12 cellular contexts compared by ENCODE assay signal in the genomic region with DNA sequence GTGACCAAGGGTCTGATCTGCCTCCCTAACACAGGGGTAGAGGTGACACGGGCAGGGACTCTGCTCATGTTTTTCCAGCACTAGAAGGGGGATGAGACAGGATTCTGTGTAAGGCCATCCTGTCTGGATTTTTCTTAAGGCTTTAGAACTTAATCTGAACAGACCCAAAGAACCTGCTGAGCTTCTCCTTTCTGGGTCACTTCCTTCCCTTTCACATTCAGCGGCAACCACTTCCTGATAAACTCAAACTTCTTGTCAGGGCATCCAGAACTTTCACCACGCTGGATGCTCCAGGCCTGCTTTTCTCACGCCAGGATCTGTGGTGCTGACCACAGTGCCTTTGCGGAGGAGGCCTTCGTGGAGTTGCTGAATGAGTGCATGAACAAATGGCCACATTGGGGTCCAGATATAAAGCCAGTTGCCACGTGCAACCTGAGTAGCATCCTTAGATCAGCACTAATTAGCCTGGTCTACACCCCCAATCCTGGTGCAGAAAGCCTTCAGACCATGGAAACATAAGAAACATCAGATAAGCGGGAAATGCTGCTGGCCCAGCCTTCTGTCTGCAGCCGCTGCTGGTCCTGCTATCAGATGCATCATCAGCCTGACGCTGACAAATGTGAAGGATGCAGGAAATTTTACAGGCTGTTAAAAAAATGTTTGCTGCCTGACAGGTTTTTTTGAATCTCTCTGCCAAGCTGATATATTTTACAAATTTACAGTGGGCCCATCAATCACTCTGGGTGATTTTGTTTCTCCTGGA.
A peak's percentile ranks its signal among the peaks of the same experiment; 100 is the strongest.
DNase-seq lines count a peak whose midpoint lies in the region; ATAC-seq and TF ChIP-seq lines count a peak whose summit lies in the region.
"Had no signal": no experiment of that assay in that cellular context is flagged by ENCODE, and none has a peak within 500 bp of the region (broad histone marks: within the 10 kb centered on the region; RNA-seq: fewer than 3 reads in every experiment).

No MANE protein-coding gene starts in this region.

- peaks cover 4% of the 10 kb centered on the region for H3K27me3 ChIP-seq in CD4-positive, alpha-beta memory T cell (ENCODE audit: insufficient read depth, low read length)
- H3K27me3 ChIP-seq in Loucy (ENCODE audit: insufficient read depth, low read length, poor library complexity, severe bottlenecking) (no peaks in the 10 kb centered on the region), osteoblast (ENCODE audit: insufficient read depth, low read length) (peaks cover 43% of the 10 kb centered on the region), colonic mucosa (no peaks in the 10 kb centered on the region)

- ATAC-seq in WTC11 = no peak

- H3K9me3 Mint-ChIP-seq in CD4-positive, alpha-beta memory T cell = no peaks in the 10 kb centered on the region
- no peaks in the 10 kb centered on the region for H3K9me3 Mint-ChIP-seq in WTC11
- H3K9me3 Mint-ChIP-seq: activated naive CD4-positive, alpha-beta T cell treated with anti-CD3 and anti-CD28 coated beads, Interleukin-2, amount 50 U/mL, for 72 hours; H9; stimulated activated naive B cell treated with anti-CD40 and anti-IgM and Interleukin-4, amounts not matched to agents 10 μg/mL and 1 μg/mL and 100 μg/mL, for 72 hours had no signal

- peak overlapping the region in 3 of 7 donors; percentile 41 to 64 (median 43) for H3K27ac Mint-ChIP-seq in CD4-positive, alpha-beta memory T cell
- H3K27ac Mint-ChIP-seq in WTC11 = no peak overlapping the region
- H3K27ac Mint-ChIP-seq: activated naive CD4-positive, alpha-beta T cell treated with anti-CD3 and anti-CD28 coated beads, Interleukin-2, amount 50 U/mL, for 72 hours; stimulated activated naive B cell treated with anti-CD40 and anti-IgM and Interleukin-4, amounts not matched to agents 10 μg/mL and 1 μg/mL and 100 μg/mL, for 72 hours had no signal

- no peaks in the 10 kb centered on the region for H3K9me2 ChIP-seq in Loucy (replicated peaks; ENCODE audit: low read depth, low read length)

- POLR2A ChIA-PET in CD4-positive, alpha-beta memory T cell (lab: Charles Lee; ENCODE audit: partially characterized antibody) = no interaction called here
- POLR2A ChIA-PET in WTC11 (lab: Charles Lee) = no interaction called here

- H3K9ac ChIP-seq in Loucy (ENCODE audit: low read depth, low read length, poor library complexity, severe bottlenecking) = no peak overlapping the region
- H3K9ac ChIP-seq in colonic mucosa (ENCODE audit: low read depth in 2 of 2, low read length in 2 of 2) = no peak overlapping the region

- H3K4me2 ChIP-seq in Loucy (ENCODE audit: low read depth, low read length, poor library complexity, severe bottlenecking) (peak overlapping the region; percentile 31), osteoblast (ENCODE audit: insufficient read depth, low read length) (no peak overlapping the region)

- H2AFZ ChIP-seq in Loucy (ENCODE audit: low read length) = no peak overlapping the region
- H2AFZ ChIP-seq in osteoblast (ENCODE audit: low read length) = no peak overlapping the region

- no peak overlapping the region for H3K27ac ChIP-seq in CD4-positive, alpha-beta memory T cell (ENCODE audit: low read depth, low read length)
- no peak overlapping the region for H3K27ac ChIP-seq in osteoblast (ENCODE audit: low read depth, low read length)
- no peak overlapping the region for H3K27ac ChIP-seq in colonic mucosa
- H3K27ac ChIP-seq: thoracic aorta had no signal

- TF ChIP-seq CTCF in Loucy (conservative IDR thresholded peaks at IDR 0.05; ENCODE audit: low read length) (no peak), osteoblast (IDR thresholded peaks at IDR 0.05; ENCODE audit: extremely low read depth, low read depth, low read length) (no peak), WTC11 (IDR thresholded peaks at IDR 0.05) (no peak), colonic mucosa (IDR thresholded peaks at IDR 0.05) (no peak)

- H3K4me3 ChIP-seq in CD4-positive, alpha-beta memory T cell (ENCODE audit: low read length in 2 of 2) = no peak overlapping the region
- H3K4me3 ChIP-seq in Loucy (ENCODE audit: low read length, poor library complexity, severe bottlenecking) (no peak overlapping the region), osteoblast (ENCODE audit: insufficient read depth, low read length) (no peak overlapping the region), colonic mucosa (no peak overlapping the region)
- H3K4me3 ChIP-seq: MG63, thoracic aorta had no signal

- DNase-seq in CD4-positive, alpha-beta memory T cell = peak in 1 of 5 donors; percentile 7
- DNase-seq in UCSD-AML1 (lab: John Stamatoyannopoulos, UW; ENCODE audit: unreplicated experiment) (peak; percentile 37), osteoblast (ENCODE audit: insufficient read length, low spot score, missing footprints) (peak; percentile 66), Ammon's horn (ENCODE audit: low spot score) (no peak), WTC11 (ENCODE audit: low spot score) (no peak), colonic mucosa (no peak)

- peaks cover 11 to 22% (median 18%) of the 10 kb centered on the region in 4 donors for H3K4me1 Mint-ChIP-seq in CD4-positive, alpha-beta memory T cell
- peaks cover 28% of the 10 kb centered on the region for H3K4me1 Mint-ChIP-seq in WTC11

- H3K79me2 ChIP-seq in Loucy (ENCODE audit: insufficient read depth, low read length) = no peaks in the 10 kb centered on the region
- no peaks in the 10 kb centered on the region for H3K79me2 ChIP-seq in osteoblast (ENCODE audit: insufficient read depth, low read length)

- H3K4me1 ChIP-seq in CD4-positive, alpha-beta memory T cell (ENCODE audit: insufficient read depth, low read length) = peaks cover 21% of the 10 kb centered on the region
- H3K4me1 ChIP-seq in Loucy (ENCODE audit: insufficient read depth, low read length, poor library complexity, severe bottlenecking) (peaks cover 10% of the 10 kb centered on the region), osteoblast (ENCODE audit: insufficient read depth, low read length) (no peaks in the 10 kb centered on the region), colonic mucosa (no peaks in the 10 kb centered on the region)

- H3K27me3 Mint-ChIP-seq in CD4-positive, alpha-beta memory T cell = peaks cover 1 to 4% of the 10 kb centered on the region in 2 donors
- no peaks in the 10 kb centered on the region for H3K27me3 Mint-ChIP-seq in WTC11 (ENCODE audit: low read depth)

- no peaks in the 10 kb centered on the region for H3K36me3 ChIP-seq in CD4-positive, alpha-beta memory T cell (ENCODE audit: insufficient read depth, low read length)
- H3K36me3 ChIP-seq in Loucy (ENCODE audit: insufficient read depth, low read length) (no peaks in the 10 kb centered on the region), osteoblast (ENCODE audit: insufficient read depth, low read length) (no peaks in the 10 kb centered on the region), colonic mucosa (no peaks in the 10 kb centered on the region)
- H3K36me3 ChIP-seq: MG63, thoracic aorta had no signal

- no peaks in the 10 kb centered on the region for H4K20me1 ChIP-seq in Loucy (ENCODE audit: insufficient read depth, low read length, poor library complexity, severe bottlenecking)
- no peaks in the 10 kb centered on the region for H4K20me1 ChIP-seq in osteoblast (ENCODE audit: insufficient read depth, low read length)

- H3K9me3 ChIP-seq in CD4-positive, alpha-beta memory T cell (ENCODE audit: control insufficient read depth in 1 of 2, low read length in 2 of 2) = no peaks in the 10 kb centered on the region
- H3K9me3 ChIP-seq in Loucy (ENCODE audit: insufficient read depth, low read depth, low read length) (no peaks in the 10 kb centered on the region), osteoblast (ENCODE audit: low read depth, low read length) (no peaks in the 10 kb centered on the region), colonic mucosa (no peaks in the 10 kb centered on the region)
- H3K9me3 ChIP-seq: MG63, thoracic aorta had no signal

- H3K36me3 Mint-ChIP-seq in CD4-positive, alpha-beta memory T cell = no peaks in the 10 kb centered on the region
- no peaks in the 10 kb centered on the region for H3K36me3 Mint-ChIP-seq in WTC11
- H3K36me3 Mint-ChIP-seq: activated naive CD4-positive, alpha-beta T cell treated with anti-CD3 and anti-CD28 coated beads, Interleukin-2, amount 50 U/mL, for 72 hours; stimulated activated naive B cell treated with anti-CD40 and anti-IgM and Interleukin-4, amounts not matched to agents 10 μg/mL and 1 μg/mL and 100 μg/mL, for 72 hours had no signal

- no peaks in the 10 kb centered on the region for H3F3A ChIP-seq in Loucy (ENCODE audit: low read depth)

- CTCF ChIA-PET in CD4-positive, alpha-beta memory T cell (lab: Charles Lee; ENCODE audit: partially characterized antibody) = interaction anchor here (0.8 to 4.6 kb wide), 10 partner anchors 8 to 465 kb away, joined by 3 to 23 read pairs (median 4); no protein-coding TSS in a partner anchor
- CTCF ChIA-PET in WTC11 (lab: Charles Lee) = interaction anchor here (0.7 to 4.3 kb wide), 7 partner anchors 40 to 93 kb away, joined by 3 to 22 read pairs (median 3); no protein-coding TSS in a partner anchor

- peak overlapping the region in 7 of 8 donors; percentile 33 to 64 (median 55) for H3K4me3 Mint-ChIP-seq in CD4-positive, alpha-beta memory T cell
- no peak overlapping the region for H3K4me3 Mint-ChIP-seq in WTC11
- H3K4me3 Mint-ChIP-seq: H9; stimulated activated naive B cell treated with anti-CD40 and anti-IgM and Interleukin-4, amounts not matched to agents 10 μg/mL and 1 μg/mL and 100 μg/mL, for 72 hours had no signal

- intact Hi-C loops in CD4-positive, alpha-beta memory T cell (cut with micrococcal nuclease) = loop anchor here (1.0 to 5.0 kb wide), 3 partner anchors 96 to 465 kb away; no protein-coding TSS in a partner anchor
- intact Hi-C loops in colonic mucosa (cut with DNase I) = loop anchor here (2.0 to 10.0 kb wide), 2 partner anchors 294 to 468 kb away; a partner anchor contains a TSS

TF ChIP-seq in WTC11, 78 proteins besides CTCF, POLR2A, EP300 and RAD21 (continues in another document):
- TF ChIP-seq ESRRA (CRISPR knock-in tag; IDR thresholded peaks at IDR 0.05; ENCODE audit: borderline replicate concordance) = no peak
- TF ChIP-seq, protein P1, sequence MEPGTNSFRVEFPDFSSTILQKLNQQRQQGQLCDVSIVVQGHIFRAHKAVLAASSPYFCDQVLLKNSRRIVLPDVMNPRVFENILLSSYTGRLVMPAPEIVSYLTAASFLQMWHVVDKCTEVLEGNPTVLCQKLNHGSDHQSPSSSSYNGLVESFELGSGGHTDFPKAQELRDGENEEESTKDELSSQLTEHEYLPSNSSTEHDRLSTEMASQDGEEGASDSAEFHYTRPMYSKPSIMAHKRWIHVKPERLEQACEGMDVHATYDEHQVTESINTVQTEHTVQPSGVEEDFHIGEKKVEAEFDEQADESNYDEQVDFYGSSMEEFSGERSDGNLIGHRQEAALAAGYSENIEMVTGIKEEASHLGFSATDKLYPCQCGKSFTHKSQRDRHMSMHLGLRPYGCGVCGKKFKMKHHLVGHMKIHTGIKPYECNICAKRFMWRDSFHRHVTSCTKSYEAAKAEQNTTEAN (CRISPR knock-in tag; IDR thresholded peaks at IDR 0.05) = no peak

Comparison
In these comparisons a context has a peak if more than half of its experiments do, and no peak if none do; other contexts are left out.
1. DNase-seq: peak in UCSD-AML1 (single experiment) and osteoblast (single experiment); none in Ammon's horn (single experiment), WTC11 (single experiment) and colonic mucosa (single experiment).